7 cellular contexts compared by ENCODE assay signal in genomic region chr19:53869805-53870484, GRCh38. TPM values are rescaled to one million over a fixed set of nuclear protein-coding genes. Genes with fewer than 3 reads are reported as not detected.
DNase-seq lines count a peak whose midpoint lies in the region; TF ChIP-seq lines count a peak whose summit lies in the region.
"Not testable (repeated sequence)": the region's sequence is repeated elsewhere in the genome, so short reads cannot be mapped to it uniquely, and the experiment has no call there.
"Had no signal": no experiment of that assay in that cellular context is flagged by ENCODE, and none has a peak within 500 bp of the region (broad histone marks: within the 10 kb centered on the region; RNA-seq: fewer than 3 reads in every experiment).

No MANE protein-coding gene starts in this region.

- H3K27ac Mint-ChIP-seq in activated CD4-positive, alpha-beta T cell treated with anti-CD3 and anti-CD28 coated beads, Interleukin-2, amount 10 ng/mL, durations not matched to agents 7 days and 5 days = peak overlapping the region; percentile 83
- H3K27ac Mint-ChIP-seq in osteocyte (ENCODE audit: unreplicated experiment) = peak overlapping the region; percentile 92

- TF ChIP-seq CTCF in osteocyte (IDR thresholded peaks at IDR 0.05) = not testable (repeated sequence)

- POLR2A ChIA-PET in activated CD4-positive, alpha-beta T cell treated with anti-CD3 and anti-CD28 coated beads, Interleukin-2, amount 10 ng/mL, durations not matched to agents 7 days and 5 days (lab: Charles Lee) = not testable (repeated sequence)

- 3% methylated on average over 24 of the region's 24 CpGs for WGBS in urinary bladder

- H3K27ac ChIP-seq in cingulate gyrus (ENCODE audit: low read depth, low read length) (peak overlapping the region; percentile 81), urinary bladder (ENCODE audit: low read depth) (peak overlapping the region; percentile 85)

- H3K4me1 ChIP-seq in HAP-1; urinary bladder (ENCODE audit: insufficient read depth): not testable (repeated sequence)

- peak overlapping the region; percentile 55 for H3K4me3 ChIP-seq in HAP-1
- peak overlapping the region; percentile 81 for H3K4me3 ChIP-seq in iPS-18c (ENCODE audit: insufficient read depth, low read depth, low read length)
- H3K4me3 ChIP-seq in urinary bladder (ENCODE audit: low read depth, low read length) = peak overlapping the region; percentile 73

- H3K27me3 ChIP-seq in HAP-1 (ENCODE audit: low read depth) = not testable (repeated sequence)

- H3K9me3 Mint-ChIP-seq in activated CD4-positive, alpha-beta T cell treated with anti-CD3 and anti-CD28 coated beads, Interleukin-2, amount 10 ng/mL, durations not matched to agents 7 days and 5 days; osteocyte (ENCODE audit: unreplicated experiment): not testable (repeated sequence)

- peaks cover 71% of the 10 kb centered on the region for H3K4me1 Mint-ChIP-seq in activated CD4-positive, alpha-beta T cell treated with anti-CD3 and anti-CD28 coated beads, Interleukin-2, amount 10 ng/mL, durations not matched to agents 7 days and 5 days
- H3K4me1 Mint-ChIP-seq in osteocyte (ENCODE audit: unreplicated experiment) = peaks cover 39% of the 10 kb centered on the region

- H3K9me3 ChIP-seq in HAP-1; iPS-18c (ENCODE audit: control insufficient read depth, insufficient read depth, low read length): not testable (repeated sequence)

- not testable (repeated sequence) for H3K27me3 Mint-ChIP-seq in activated CD4-positive, alpha-beta T cell treated with anti-CD3 and anti-CD28 coated beads, Interleukin-2, amount 10 ng/mL, durations not matched to agents 7 days and 5 days; osteocyte (ENCODE audit: unreplicated experiment)

- not testable (repeated sequence) for DNase-seq in HAP-1 (ENCODE audit: low spot score in 2 of 2); activated CD4-positive, alpha-beta T cell treated with anti-CD3 and anti-CD28 coated beads, Interleukin-2, amount 10 ng/mL, durations not matched to agents 7 days and 5 days; osteocyte (ENCODE audit: extremely low spot score, unreplicated experiment)

- peak overlapping the region; percentile 95 for H3K4me3 Mint-ChIP-seq in activated CD4-positive, alpha-beta T cell treated with anti-CD3 and anti-CD28 coated beads, Interleukin-2, amount 10 ng/mL, durations not matched to agents 7 days and 5 days
- H3K4me3 Mint-ChIP-seq in osteocyte (ENCODE audit: unreplicated experiment) = peak overlapping the region; percentile 97

- in situ Hi-C loops in HAP-1 (cut with MboI; ENCODE audit: low sequenced_read_pairs) = not testable (repeated sequence)

- CTCF ChIA-PET in activated CD4-positive, alpha-beta T cell treated with anti-CD3 and anti-CD28 coated beads, Interleukin-2, amount 10 ng/mL, durations not matched to agents 7 days and 5 days (lab: Charles Lee) = interaction anchor here (2.2 kb wide), 1 partner anchor 12 kb away, joined by 7 read pairs; the partner anchor contains the start of gene PRKCG

- not testable (repeated sequence) for H3K36me3 ChIP-seq in HAP-1 (replicated peaks); urinary bladder (ENCODE audit: insufficient read depth)

- H3K36me3 Mint-ChIP-seq in activated CD4-positive, alpha-beta T cell treated with anti-CD3 and anti-CD28 coated beads, Interleukin-2, amount 10 ng/mL, durations not matched to agents 7 days and 5 days (ENCODE audit: low read depth) = peaks cover 37% of the 10 kb centered on the region
- H3K36me3 Mint-ChIP-seq in osteocyte (ENCODE audit: unreplicated experiment) = peaks cover 30% of the 10 kb centered on the region

RNA-seq across cellular contexts. Expression of gene MYADM, which starts 2.3 kb away (rescaled TPM):
- total RNA-seq in activated CD4-positive, alpha-beta T cell treated with anti-CD3 and anti-CD28 coated beads, Interleukin-2, amount 10 ng/mL, durations not matched to agents 7 days and 5 days = 100 to 1,000 TPM; 107 to 122 TPM
- total RNA-seq in osteocyte = 136 and 165 TPM in 2 replicates
- 31.9 TPM for total RNA-seq in urinary bladder
- 271 TPM for polyA plus RNA-seq in urinary bladder

RNA-seq across cellular contexts. Expression of gene PRKCG, which starts 12.1 kb away (rescaled TPM):
- under 1 TPM; 0.40 to 0.45 TPM for total RNA-seq in activated CD4-positive, alpha-beta T cell treated with anti-CD3 and anti-CD28 coated beads, Interleukin-2, amount 10 ng/mL, durations not matched to agents 7 days and 5 days
- total RNA-seq in osteocyte (0.21 and 0.30 TPM in 2 replicates), urinary bladder (0.32 TPM)
- 0.03 TPM for polyA plus RNA-seq in urinary bladder
- total RNA-seq: mesenteric fat pad had no signal

RNA-seq across cellular contexts. Expression of gene CACNG7, which starts 39.1 kb away (rescaled TPM):
- total RNA-seq in activated CD4-positive, alpha-beta T cell treated with anti-CD3 and anti-CD28 coated beads, Interleukin-2, amount 10 ng/mL, durations not matched to agents 7 days and 5 days = not detected
- total RNA-seq in osteocyte (not detected in 2 replicates), urinary bladder (0.26 TPM)
- 0.09 TPM for polyA plus RNA-seq in urinary bladder
- total RNA-seq: mesenteric fat pad had no signal

RNA-seq across cellular contexts. Expression of gene NLRP12, which starts 45.8 kb away (rescaled TPM):
- not detected for total RNA-seq in activated CD4-positive, alpha-beta T cell treated with anti-CD3 and anti-CD28 coated beads, Interleukin-2, amount 10 ng/mL, durations not matched to agents 7 days and 5 days
- not detected in 2 replicates for total RNA-seq in osteocyte
- 0.42 TPM for total RNA-seq in urinary bladder
- 0.18 TPM for polyA plus RNA-seq in urinary bladder
